9 cellular contexts compared by ENCODE assay signal in genomic region chr7:20199015-20199737, GRCh38. TPM values are rescaled to one million over a fixed set of nuclear protein-coding genes. Genes with fewer than 3 reads are reported as not detected.
DNase-seq lines count a peak whose midpoint lies in the region; ATAC-seq and TF ChIP-seq lines count a peak whose summit lies in the region.
"Had no signal": no experiment of that assay in that cellular context is flagged by ENCODE, and none has a peak within 500 bp of the region (broad histone marks: within the 10 kb centered on the region; RNA-seq: fewer than 3 reads in every experiment).

No MANE protein-coding gene starts in this region.

- ATAC-seq in GM19372 (IDR thresholded peaks at IDR 0.05; ENCODE audit: low read depth, unreplicated experiment), result peak; percentile 87
- ATAC-seq in HG03196 (IDR thresholded peaks at IDR 0.05; ENCODE audit: unreplicated experiment), result peak; percentile 85
- ATAC-seq: Panc1 had no signal

- peaks cover 73% of the 10 kb centered on the region for H3K4me1 Mint-ChIP-seq in Calu3 (ENCODE audit: low read depth, unreplicated experiment)
- H3K4me1 Mint-ChIP-seq in CD4-positive, alpha-beta memory T cell, result peaks cover 0 to 2% (median 0%) of the 10 kb centered on the region in 4 donors

- no peaks in the 10 kb centered on the region for H3K4me1 ChIP-seq in CD4-positive, alpha-beta memory T cell (ENCODE audit: insufficient read depth, low read length)

- H3K9me3 Mint-ChIP-seq in Calu3 (ENCODE audit: low read depth, unreplicated experiment), result no peaks in the 10 kb centered on the region
- peaks cover 0 to 4% (median under 1%) of the 10 kb centered on the region in 8 donors for H3K9me3 Mint-ChIP-seq in CD4-positive, alpha-beta memory T cell

- peak overlapping the region; percentile 65 for H3K27ac ChIP-seq in brain microvascular endothelial cell
- no peak overlapping the region for H3K27ac ChIP-seq in CD4-positive, alpha-beta memory T cell (ENCODE audit: low read depth, low read length)

- TSS peak; percentile 3 for BruUV-seq in Calu3 (replicated peaks; lab: Mats Ljungman, UMichigan)

- H3K27ac Mint-ChIP-seq in Calu3 (ENCODE audit: unreplicated experiment), result peak overlapping the region; percentile 79
- H3K27ac Mint-ChIP-seq in CD4-positive, alpha-beta memory T cell, result no peak overlapping the region

- in situ Hi-C loops in brain microvascular endothelial cell (cut with HindIII; ENCODE audit: low pct_ligation_motif_present, low sequenced_read_pairs), result no loop called here

- peaks cover 79% of the 10 kb centered on the region for H3K36me3 Mint-ChIP-seq in Calu3 (ENCODE audit: insufficient read depth, unreplicated experiment)
- no peaks in the 10 kb centered on the region for H3K36me3 Mint-ChIP-seq in CD4-positive, alpha-beta memory T cell

- POLR2A ChIA-PET in CD4-positive, alpha-beta memory T cell (lab: Charles Lee; ENCODE audit: partially characterized antibody), result no interaction called here

- DNase-seq in Calu3 (peak; percentile 93), NCI-H345 treated with DMSO at 0.1 percent for 48 hours (lab: John Stamatoyannopoulos, UW; ENCODE audit: unreplicated experiment) (peak; percentile 30), brain microvascular endothelial cell (peak; percentile 92), myocyte (ENCODE audit: low read depth) (peak; percentile 72), NCI-H524 treated with DMSO at 0.1 percent for 48 hours (lab: John Stamatoyannopoulos, UW) (no peak)
- DNase-seq in CD4-positive, alpha-beta memory T cell, result no peak

- TF ChIP-seq CTCF in Calu3 (IDR thresholded peaks at IDR 0.05; ENCODE audit: unreplicated experiment) (no peak), brain microvascular endothelial cell (IDR thresholded peaks at IDR 0.05; ENCODE audit: low read depth, low read length, missing control alignments) (no peak)

- no peaks in the 10 kb centered on the region for H3K36me3 ChIP-seq in brain microvascular endothelial cell (replicated peaks)
- no peaks in the 10 kb centered on the region for H3K36me3 ChIP-seq in CD4-positive, alpha-beta memory T cell (ENCODE audit: insufficient read depth, low read length)

- CTCF ChIA-PET in Calu3 (lab: Charles Lee), result interaction anchor here (0.5 to 1.8 kb wide), 11 partner anchors 12 to 1185 kb away, joined by 3 to 7 read pairs (median 4); partner anchors contain the start of gene MACC1
- CTCF ChIA-PET in CD4-positive, alpha-beta memory T cell (lab: Charles Lee; ENCODE audit: partially characterized antibody), result no interaction called here

- intact Hi-C loops in Calu3 (cut with micrococcal nuclease; ENCODE audit: unreplicated experiment), result loop anchor here (1.0 kb wide), 2 partner anchors 12 to 18 kb away; partner anchors contain the start of gene MACC1
- intact Hi-C loops in CD4-positive, alpha-beta memory T cell (cut with micrococcal nuclease), result no loop called here

- no peaks in the 10 kb centered on the region for H3K27me3 Mint-ChIP-seq in Calu3 (ENCODE audit: unreplicated experiment)
- H3K27me3 Mint-ChIP-seq in CD4-positive, alpha-beta memory T cell, result no peaks in the 10 kb centered on the region

- H3K4me3 Mint-ChIP-seq in Calu3 (ENCODE audit: low read depth, unreplicated experiment), result peak overlapping the region; percentile 37
- peak overlapping the region in 1 of 8 donors; percentile 19 for H3K4me3 Mint-ChIP-seq in CD4-positive, alpha-beta memory T cell

- no peaks in the 10 kb centered on the region for H3K9me3 ChIP-seq in CD4-positive, alpha-beta memory T cell (ENCODE audit: control insufficient read depth in 1 of 2, low read length in 2 of 2)

- H3K4me3 ChIP-seq in brain microvascular endothelial cell (ENCODE audit: low read depth, low read length), result no peak overlapping the region
- H3K4me3 ChIP-seq in CD4-positive, alpha-beta memory T cell (ENCODE audit: low read length in 2 of 2), result no peak overlapping the region

- no peaks in the 10 kb centered on the region for H3K27me3 ChIP-seq in brain microvascular endothelial cell (replicated peaks)
- H3K27me3 ChIP-seq in CD4-positive, alpha-beta memory T cell (ENCODE audit: insufficient read depth, low read length), result no peaks in the 10 kb centered on the region

RNA-seq across cellular contexts. Expression of gene MACC1, which starts 18.0 kb away (rescaled TPM):
- total RNA-seq in Calu3 (2022) (190 and 199 TPM in 2 replicates), myocyte (0.05 and 0.10 TPM in 2 replicates)
- polyA plus RNA-seq in myocyte (2012), result not detected
- total RNA-seq in CD4-positive, alpha-beta memory T cell, result under 1 TPM in 1 of 2 experiments, not detected in 1; 0.09 TPM
- under 1 TPM in 1 of 2 donors, not detected in 1; 0.05 TPM for polyA plus RNA-seq in CD4-positive, alpha-beta memory T cell

Comparison
In these comparisons a context has a peak if more than half of its experiments do, and no peak if none do; other contexts are left out.
1. DNase-seq: peak in Calu3 (single experiment), NCI-H345 treated with DMSO at 0.1 percent for 48 hours (single experiment), brain microvascular endothelial cell (single experiment) and myocyte (single experiment); none in CD4-positive, alpha-beta memory T cell (0 of 5) and NCI-H524 treated with DMSO at 0.1 percent for 48 hours (single experiment).
2. RNA of gene MACC1, which starts 18.0 kb away (total RNA-seq): 190 to 199 TPM in Calu3; 0.09 TPM in CD4-positive, alpha-beta memory T cell and 0.05 to 0.10 TPM in myocyte; every median in the first group is over 100 times any median in the second.